ENCODE assay signal across 3 cellular contexts in genomic region chr14:34157642-34158041, GRCh38.
"Had no signal": no experiment of that assay in that cellular context is flagged by ENCODE, and none has a peak within 500 bp of the region (broad histone marks: within the 10 kb centered on the region; RNA-seq: fewer than 3 reads in every experiment).

No MANE protein-coding gene starts in this region.

- H3K4me3 ChIP-seq: GM12878 had no signal

- DNase-seq: GDM1, GF-D8 had no signal

- ATAC-seq: GM12878 had no signal
